ENCODE assay signal across 17 cellular contexts in the genomic region with DNA sequence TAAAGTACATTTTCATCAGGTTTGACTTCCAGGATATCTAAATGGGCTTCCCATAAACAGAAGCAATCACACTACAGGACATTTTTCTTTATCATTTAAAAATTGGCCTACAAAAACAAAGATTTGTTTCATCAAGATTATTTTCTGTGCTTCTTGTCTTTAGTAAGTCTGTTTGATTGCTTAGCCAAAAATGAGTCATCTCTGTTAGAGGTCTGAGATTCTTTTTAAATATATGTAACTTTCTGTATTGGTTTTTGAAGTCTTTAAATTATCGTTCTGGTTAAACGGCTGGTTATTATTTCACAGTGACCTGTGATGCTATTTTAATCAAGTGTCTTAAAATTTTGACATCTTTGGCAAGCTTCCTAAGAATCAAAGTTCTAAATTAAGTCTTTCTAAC.
DNase-seq lines count a peak whose midpoint lies in the region; ATAC-seq and TF ChIP-seq lines count a peak whose summit lies in the region.
"Had no signal": no experiment of that assay in that cellular context is flagged by ENCODE, and none has a peak within 500 bp of the region (broad histone marks: within the 10 kb centered on the region; RNA-seq: fewer than 3 reads in every experiment).

No MANE protein-coding gene starts in this region.

- WGBS in IMR-90 (ENCODE audit: extremely low coverage in 2 of 2, insufficient read length in 1 of 2), 2 experiments, result no CpG with 5 or more reads among the region's 2 CpGs
- WGBS in endodermal cell (ENCODE audit: insufficient coverage in 1 of 2, insufficient read length in 1 of 2), 2 experiments, result 98 to 100% methylated on average over 1 to 2 of the region's 2 CpGs

- H2BK15ac ChIP-seq in IMR-90 (ENCODE audit: low read depth, low read length), result no peak overlapping the region

- no peak for TF ChIP-seq POLR2A in IMR-90 (IDR thresholded peaks at IDR 0.05; ENCODE audit: low read depth, low read length)

- no peak overlapping the region for H3K23ac ChIP-seq in IMR-90 (ENCODE audit: low read depth, low read length)

- H3K4ac ChIP-seq in IMR-90 (ENCODE audit: low read depth, low read length), result no peak overlapping the region

- no peak overlapping the region for H3K27ac Mint-ChIP-seq in endodermal cell

- H3K9me3 ChIP-seq in IMR-90 (ENCODE audit: control insufficient read depth, insufficient read depth, low read length) (peaks cover 9% of the 10 kb centered on the region; the same call in 1 of the 2 replicates), endodermal cell (ENCODE audit: control insufficient read depth, low read length) (peaks cover 9% of the 10 kb centered on the region)
- H3K9me3 ChIP-seq: HAP-1 had no signal

- H4K5ac ChIP-seq in IMR-90 (ENCODE audit: low read depth, low read length), result no peak overlapping the region

- H3K4me1 ChIP-seq in IMR-90 (ENCODE audit: control insufficient read depth, insufficient read depth, low read length) (no peaks in the 10 kb centered on the region), endodermal cell (ENCODE audit: control insufficient read depth, insufficient read depth, low read length) (no peaks in the 10 kb centered on the region)
- H3K4me1 ChIP-seq: BLaER1 treated with 17β-estradiol and CSF1 and Interleukin-3, amounts not matched to agents 10 nM and 100 nM had no signal

- in situ Hi-C loops in IMR-90 (cut with MboI; ENCODE audit: low sequenced_read_pairs), result no loop called here
- in situ Hi-C loops in astrocyte of the cerebellum (cut with HindIII; ENCODE audit: low sequenced_read_pairs), result no loop called here

- H3K36me3 Mint-ChIP-seq in endodermal cell (ENCODE audit: low read depth), result peaks cover 2% of the 10 kb centered on the region

- no peak overlapping the region for H2BK5ac ChIP-seq in IMR-90 (ENCODE audit: low read depth, low read length, poor library complexity, severe bottlenecking)

- no peak overlapping the region for H3K4me2 ChIP-seq in IMR-90 (ENCODE audit: low read depth, low read length)
- H3K4me2 ChIP-seq: BLaER1 treated with 17β-estradiol and CSF1 and Interleukin-3, amounts not matched to agents 10 nM and 100 nM; KMS-11 had no signal

- H4K8ac ChIP-seq in IMR-90 (ENCODE audit: low read depth in 2 of 2, low read length in 2 of 2), result no peak overlapping the region

- H3K9me3 Mint-ChIP-seq in endodermal cell, result peaks cover 2% of the 10 kb centered on the region

- CTCF ChIA-PET in IMR-90 (lab: Yijun Ruan, JAX), result no interaction called here

- H4K20me1 ChIP-seq in IMR-90 (ENCODE audit: insufficient read depth, low read length), result no peaks in the 10 kb centered on the region
- H4K20me1 ChIP-seq: BLaER1 treated with 17β-estradiol and CSF1 and Interleukin-3, amounts not matched to agents 10 nM and 100 nM had no signal

- no peak overlapping the region for H2AK9ac ChIP-seq in IMR-90 (replicated peaks; ENCODE audit: low read depth, low read length, poor library complexity)

- intact Hi-C loops in IMR-90 (cut with micrococcal nuclease), result no loop called here

- H3K27me3 ChIP-seq in IMR-90 (ENCODE audit: control insufficient read depth, insufficient read depth, low read length) (no peaks in the 10 kb centered on the region), endodermal cell (ENCODE audit: control insufficient read depth, insufficient read depth, low read length, poor library complexity, severe bottlenecking) (no peaks in the 10 kb centered on the region)
- H3K27me3 ChIP-seq: BLaER1 treated with 17β-estradiol and CSF1 and Interleukin-3, amounts not matched to agents 10 nM and 100 nM had no signal

- no peak overlapping the region for H2AFZ ChIP-seq in IMR-90 (replicated peaks; ENCODE audit: low read length, poor library complexity)

- no peaks in the 10 kb centered on the region for H3K9me1 ChIP-seq in IMR-90 (ENCODE audit: insufficient read depth, low read length)

- no peak for ATAC-seq in IMR-90 (ENCODE audit: low read depth)
- no peak for ATAC-seq in HG02642 (IDR thresholded peaks at IDR 0.05; ENCODE audit: poor library complexity, unreplicated experiment)
- ATAC-seq in GM19455 (IDR thresholded peaks at IDR 0.05; ENCODE audit: unreplicated experiment), result no peak
- ATAC-seq in HG03135 (IDR thresholded peaks at IDR 0.05; ENCODE audit: unreplicated experiment), result no peak

- H2BK120ac ChIP-seq in IMR-90 (ENCODE audit: low read depth, low read length), result no peak overlapping the region

- TF ChIP-seq RAD21 in IMR-90 (IDR thresholded peaks at IDR 0.05; ENCODE audit: low read length), result no peak

- H3K36me3 ChIP-seq in IMR-90 (ENCODE audit: control insufficient read depth, insufficient read depth, low read length) (no peaks in the 10 kb centered on the region), endodermal cell (ENCODE audit: control insufficient read depth, insufficient read depth, low read length) (no peaks in the 10 kb centered on the region)
- H3K36me3 ChIP-seq: HAP-1 had no signal

- H3K4me3 Mint-ChIP-seq in endodermal cell, result no peak overlapping the region

- DNase-seq in A172 (ENCODE audit: low spot score) (peak; percentile 15), IMR-90 (peak; percentile 3), astrocyte of the cerebellum (ENCODE audit: low read depth) (peak; percentile 12), fibroblast of peridontal ligament (ENCODE audit: extremely low read depth) (peak; percentile 48), endodermal cell (no peak)
- DNase-seq: NCI-H1105 treated with DMSO at 0.1 percent for 48 hours, NCI-H187, NCI-H446 treated with DMSO at 0.1 percent for 48 hours, NCI-H82, SHP77 had no signal

- TF ChIP-seq CTCF in IMR-90 (conservative IDR thresholded peaks at IDR 0.05; ENCODE audit: low read depth, low read length) (no peak), astrocyte of the cerebellum (IDR thresholded peaks at IDR 0.05; ENCODE audit: low read depth, low read length, missing control alignments) (no peak), endodermal cell (conservative IDR thresholded peaks at IDR 0.05) (no peak)

- no peak overlapping the region for H2AK5ac ChIP-seq in IMR-90 (ENCODE audit: low read depth, low read length)

- no peak overlapping the region for H3K4me3 ChIP-seq in IMR-90 (ENCODE audit: insufficient read depth, low read depth, low read length)
- H3K4me3 ChIP-seq in astrocyte of the cerebellum (ENCODE audit: low read depth, low read length), result no peak overlapping the region
- H3K4me3 ChIP-seq in endodermal cell (ENCODE audit: low read length), result no peak overlapping the region
- H3K4me3 ChIP-seq: BLaER1 treated with 17β-estradiol and CSF1 and Interleukin-3, amounts not matched to agents 10 nM and 100 nM; HAP-1 had no signal

- H3K9ac ChIP-seq in IMR-90 (ENCODE audit: low read depth, low read length), result no peak overlapping the region
- H3K9ac ChIP-seq in endodermal cell (ENCODE audit: extremely low read depth, low read length, poor library complexity, severe bottlenecking), result no peak overlapping the region
- H3K9ac ChIP-seq: BLaER1 treated with 17β-estradiol and CSF1 and Interleukin-3, amounts not matched to agents 10 nM and 100 nM; KMS-11 had no signal

- H2BK20ac ChIP-seq in IMR-90 (ENCODE audit: low read depth, low read length), result no peak overlapping the region

- no peaks in the 10 kb centered on the region for H3K79me1 ChIP-seq in IMR-90 (ENCODE audit: low read depth in 1 of 2, low read length in 2 of 2)

- POLR2A ChIA-PET in IMR-90 (lab: Charles Lee; ENCODE audit: unreplicated experiment), result no interaction called here

- no peak overlapping the region for H3K14ac ChIP-seq in IMR-90 (replicated peaks; ENCODE audit: low read depth, low read length)

- H3K4me1 Mint-ChIP-seq in endodermal cell, result no peaks in the 10 kb centered on the region

- dilution Hi-C loops in IMR-90 (cut with HindIII; ENCODE audit: low sequenced_read_pairs, unreplicated experiment), result no loop called here

- H3K56ac ChIP-seq in IMR-90 (ENCODE audit: extremely low read depth, insufficient read depth, low read length), result no peak overlapping the region

- no TSS peak for BruUV-seq in IMR-90 (replicated peaks; lab: Mats Ljungman, UMichigan)

- no peak overlapping the region for H3K18ac ChIP-seq in IMR-90 (ENCODE audit: low read depth, low read length)

- no peaks in the 10 kb centered on the region for H3K27me3 Mint-ChIP-seq in endodermal cell (ENCODE audit: insufficient read depth)

- H3K27ac ChIP-seq in IMR-90 (ENCODE audit: insufficient read depth, low read length) (no peak overlapping the region), endodermal cell (ENCODE audit: low read depth, low read length) (no peak overlapping the region)
- H3K27ac ChIP-seq: 22Rv1; BLaER1 treated with 17β-estradiol and CSF1 and Interleukin-3, amounts not matched to agents 10 nM and 100 nM; KMS-11 had no signal

- H4K91ac ChIP-seq in IMR-90 (ENCODE audit: insufficient read depth, low read depth, low read length), result no peak overlapping the region

TF ChIP-seq in IMR-90, 13 proteins besides CTCF, POLR2A, EP300 and RAD21:
- TF ChIP-seq, protein P1, sequence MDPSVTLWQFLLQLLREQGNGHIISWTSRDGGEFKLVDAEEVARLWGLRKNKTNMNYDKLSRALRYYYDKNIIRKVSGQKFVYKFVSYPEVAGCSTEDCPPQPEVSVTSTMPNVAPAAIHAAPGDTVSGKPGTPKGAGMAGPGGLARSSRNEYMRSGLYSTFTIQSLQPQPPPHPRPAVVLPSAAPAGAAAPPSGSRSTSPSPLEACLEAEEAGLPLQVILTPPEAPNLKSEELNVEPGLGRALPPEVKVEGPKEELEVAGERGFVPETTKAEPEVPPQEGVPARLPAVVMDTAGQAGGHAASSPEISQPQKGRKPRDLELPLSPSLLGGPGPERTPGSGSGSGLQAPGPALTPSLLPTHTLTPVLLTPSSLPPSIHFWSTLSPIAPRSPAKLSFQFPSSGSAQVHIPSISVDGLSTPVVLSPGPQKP (IDR thresholded peaks at IDR 0.05; ENCODE audit: borderline replicate concordance, low read depth, low read length), result no peak
- TF ChIP-seq SMC3 (IDR thresholded peaks at IDR 0.05; ENCODE audit: low read depth, low read length) (no peak), FOS (IDR thresholded peaks at IDR 0.05; ENCODE audit: low read depth, low read length) (no peak)
